Comparison of ENCODE assay signal across 9 cellular contexts in genomic region chr7:17130281-17131059, GRCh38.
DNase-seq lines count a peak whose midpoint lies in the region; ATAC-seq and TF ChIP-seq lines count a peak whose summit lies in the region.
"Had no signal": no experiment of that assay in that cellular context is flagged by ENCODE, and none has a peak within 500 bp of the region (broad histone marks: within the 10 kb centered on the region; RNA-seq: fewer than 3 reads in every experiment).

No MANE protein-coding gene starts in this region.

- no peaks in the 10 kb centered on the region for H3K9me3 Mint-ChIP-seq in natural killer cell

- H3K27ac ChIP-seq in epithelial cell of prostate = no peak overlapping the region

- peaks cover 0 to 3% of the 10 kb centered on the region in 2 donors for H3K27me3 Mint-ChIP-seq in natural killer cell (ENCODE audit: low read depth in 2 of 2)

- peak; percentile 45 for DNase-seq in DMS153 treated with DMSO at 0.1 percent for 48 hours (lab: John Stamatoyannopoulos, UW; ENCODE audit: unreplicated experiment)
- peak; percentile 47 for DNase-seq in LoVo (ENCODE audit: low spot score)
- peak; percentile 44 for DNase-seq in epithelial cell of prostate (ENCODE audit: low read depth, low spot score)
- no peak for DNase-seq in natural killer cell
- no peak for DNase-seq in NCI-H2081 treated with DMSO at 0.1 percent for 48 hours (lab: John Stamatoyannopoulos, UW)
- no peak for DNase-seq in germinal center (ENCODE audit: low spot score)
- DNase-seq: NCI-H524 had no signal

- intact Hi-C loops in natural killer cell (cut with micrococcal nuclease) = no loop called here

- no peak for TF ChIP-seq CTCF in natural killer cell (IDR thresholded peaks at IDR 0.05)

- ATAC-seq in natural killer cell (peak; percentile 72 to 88 (median 88)), GM18498 (IDR thresholded peaks at IDR 0.05; ENCODE audit: unreplicated experiment) (no peak), HG02588 (IDR thresholded peaks at IDR 0.05; ENCODE audit: unreplicated experiment) (no peak)

- peaks cover 11% of the 10 kb centered on the region in 2 donors for H3K4me1 Mint-ChIP-seq in natural killer cell

- H3K36me3 Mint-ChIP-seq in natural killer cell = no peaks in the 10 kb centered on the region

- H3K27ac Mint-ChIP-seq in natural killer cell = peak overlapping the region; percentile 72 to 84

- H3K4me3 Mint-ChIP-seq in natural killer cell = peak overlapping the region; percentile 35

Comparison
In these comparisons a context has a peak if more than half of its experiments do, and no peak if none do; other contexts are left out.
1. DNase-seq: peak in DMS153 treated with DMSO at 0.1 percent for 48 hours (single experiment), LoVo (single experiment) and epithelial cell of prostate (single experiment); none in natural killer cell (single experiment), NCI-H2081 treated with DMSO at 0.1 percent for 48 hours (single experiment) and germinal center (single experiment).
2. ATAC-seq: peak in natural killer cell (3 of 3); none in GM18498 (single experiment) and HG02588 (single experiment).